ENCODE assay signal across 8 cellular contexts in genomic region chr12:6613015-6613775, GRCh38. TPM values are rescaled to one million over a fixed set of nuclear protein-coding genes. Genes with fewer than 3 reads are reported as not detected.
DNase-seq lines count a peak whose midpoint lies in the region; ATAC-seq and TF ChIP-seq lines count a peak whose summit lies in the region.

No MANE protein-coding gene starts in this region.

- intact Hi-C loops in left ventricle myocardium inferior (cut with micrococcal nuclease): no loop called here

- TF ChIP-seq CTCF in left ventricle myocardium inferior (IDR thresholded peaks at IDR 0.05; ENCODE audit: borderline replicate concordance) (no peak), parathyroid adenoma (IDR thresholded peaks at IDR 0.05) (peak; percentile 6)

- H3K4me3 ChIP-seq in H7 (ENCODE audit: insufficient read depth, low read depth, low read length) (peak overlapping the region; percentile 50), adipocyte (ENCODE audit: low read length) (peak overlapping the region; percentile 67), left ventricle myocardium inferior (peak overlapping the region; percentile 52), parathyroid adenoma (ENCODE audit: low read depth, low read length) (peak overlapping the region; percentile 24)

- DNase-seq in AG20443 (ENCODE audit: low spot score) (peak; percentile 68), H7 (peak; percentile 69), NCI-H446 treated with DMSO at 0.1 percent for 48 hours (lab: John Stamatoyannopoulos, UW) (peak; percentile 62), adipocyte (ENCODE audit: low read depth) (peak; percentile 29), left ventricle myocardium inferior (peak; percentile 74)

- H3K4me2 ChIP-seq in parathyroid adenoma (ENCODE audit: low read length): peak overlapping the region; percentile 71

- ATAC-seq in HG03097 (IDR thresholded peaks at IDR 0.05; ENCODE audit: low FRiP score, unreplicated experiment): no peak
- no peak for ATAC-seq in activated CD4-positive, CD25-positive, alpha-beta regulatory T cell treated with anti-CD3 and anti-CD28 coated beads, Interleukin-2, amount 50 U/mL, for 24 hours

- H3K9ac ChIP-seq in adipocyte (ENCODE audit: low read length) (peak overlapping the region; percentile 82), parathyroid adenoma (no peak overlapping the region)

- peak overlapping the region; percentile 94 for H2AFZ ChIP-seq in parathyroid adenoma

- H3K4me1 ChIP-seq in adipocyte (ENCODE audit: control insufficient read depth, insufficient read depth, low read length): peaks cover 15% of the 10 kb centered on the region
- peaks cover 42% of the 10 kb centered on the region for H3K4me1 ChIP-seq in left ventricle myocardium inferior
- peaks cover 40% of the 10 kb centered on the region for H3K4me1 ChIP-seq in parathyroid adenoma

- H3K36me3 ChIP-seq in H7 (replicated peaks; ENCODE audit: control insufficient read depth, insufficient read depth, low read length): no peaks in the 10 kb centered on the region
- H3K36me3 ChIP-seq in adipocyte (ENCODE audit: control insufficient read depth, insufficient read depth, low read length, severe bottlenecking): no peaks in the 10 kb centered on the region
- no peaks in the 10 kb centered on the region for H3K36me3 ChIP-seq in left ventricle myocardium inferior
- H3K36me3 ChIP-seq in parathyroid adenoma (ENCODE audit: control insufficient read depth, insufficient read depth, low read length): no peaks in the 10 kb centered on the region

- H3K9me3 ChIP-seq in adipocyte (ENCODE audit: control insufficient read depth, low read length): no peaks in the 10 kb centered on the region
- no peaks in the 10 kb centered on the region for H3K9me3 ChIP-seq in left ventricle myocardium inferior (replicated peaks)
- H3K9me3 ChIP-seq in parathyroid adenoma (ENCODE audit: control insufficient read depth, low read length): no peaks in the 10 kb centered on the region

- peak overlapping the region; percentile 93 for H3K27ac ChIP-seq in left ventricle myocardium inferior (replicated peaks)
- peak overlapping the region; percentile 99 for H3K27ac ChIP-seq in parathyroid adenoma

- H3K79me2 ChIP-seq in parathyroid adenoma: no peaks in the 10 kb centered on the region

- no peaks in the 10 kb centered on the region for H3K27me3 ChIP-seq in H7 (ENCODE audit: control insufficient read depth, insufficient read depth, low read length)
- no peaks in the 10 kb centered on the region for H3K27me3 ChIP-seq in adipocyte (replicated peaks; ENCODE audit: control insufficient read depth, insufficient read depth, low read length)
- no peaks in the 10 kb centered on the region for H3K27me3 ChIP-seq in left ventricle myocardium inferior (ENCODE audit: low read depth)
- no peaks in the 10 kb centered on the region for H3K27me3 ChIP-seq in parathyroid adenoma (ENCODE audit: control insufficient read depth, insufficient read depth, low read length)

RNA-seq across cellular contexts. Expression of gene CHD4, which starts 6.0 kb away (rescaled TPM):
- 236 and 245 TPM in 2 replicates for total RNA-seq in H7 (2014; rRNA removed; shearing (Covaris generic))
- total RNA-seq in left ventricle myocardium inferior: 151 TPM

RNA-seq across cellular contexts. Expression of gene LPAR5, which starts 22.6 kb away (rescaled TPM):
- 0.04 TPM in 1 of 2 replicates, not detected in the other for total RNA-seq in H7 (2014; rRNA removed; shearing (Covaris generic))
- 7.0 TPM for total RNA-seq in left ventricle myocardium inferior

RNA-seq across cellular contexts. Expression of gene ACRBP, which starts 34.0 kb away (rescaled TPM):
- 0.80 and 3.6 TPM in 2 replicates for total RNA-seq in H7 (2014; rRNA removed; shearing (Covaris generic))
- total RNA-seq in left ventricle myocardium inferior: 1.4 TPM

RNA-seq across cellular contexts. Expression of gene NOP2, which starts 45.1 kb away (rescaled TPM):
- total RNA-seq in H7 (2014; rRNA removed; shearing (Covaris generic)): 64.2 and 68.8 TPM in 2 replicates
- total RNA-seq in left ventricle myocardium inferior: 15.3 TPM

RNA-seq across cellular contexts. Expression of gene ING4, which starts 49.7 kb away (rescaled TPM):
- total RNA-seq in H7 (2014; rRNA removed; shearing (Covaris generic)): 26.9 and 31.2 TPM in 2 replicates
- 23.2 TPM for total RNA-seq in left ventricle myocardium inferior
